ENCODE assay signal across 11 cellular contexts in genomic region chr10:15313844-15314243, GRCh38. TPM values are rescaled to one million over a fixed set of nuclear protein-coding genes. Genes with fewer than 3 reads are reported as not detected.
A peak's percentile ranks its signal among the peaks of the same experiment; 100 is the strongest.
DNase-seq lines count a peak whose midpoint lies in the region; ATAC-seq and TF ChIP-seq lines count a peak whose summit lies in the region.
"Had no signal": no experiment of that assay in that cellular context is flagged by ENCODE, and none has a peak within 500 bp of the region (broad histone marks: within the 10 kb centered on the region; RNA-seq: fewer than 3 reads in every experiment).

No MANE protein-coding gene starts in this region.

- no peak overlapping the region for H2BK5ac ChIP-seq in trophoblast cell (ENCODE audit: low read depth, low read length, poor library complexity)

- no peak overlapping the region for H4K8ac ChIP-seq in trophoblast cell (ENCODE audit: low read depth, low read length)

- H3K14ac ChIP-seq in trophoblast cell (ENCODE audit: low read length), result no peak overlapping the region

- no peak overlapping the region for H3K4me3 ChIP-seq in trophoblast cell (ENCODE audit: low read depth, low read length)

- DNase-seq in GF-D8 (lab: John Stamatoyannopoulos, UW) (peak; percentile 80), caudate nucleus (lab: John Stamatoyannopoulos, UW) (peak in 49 of 61 donors; percentile 14 to 74 (median 41)), hypothalamus (lab: John Stamatoyannopoulos, UW) (peak in 33 of 51 donors; percentile 12 to 81 (median 48)), trophoblast cell (no peak), germinal center (ENCODE audit: low spot score) (no peak), GM10266 (ENCODE audit: extremely low spot score) (no peak), NCI-H187 treated with DMSO at 0.1 percent for 48 hours (lab: John Stamatoyannopoulos, UW) (no peak)
- DNase-seq: activated CD8-positive, alpha-beta T cell treated with anti-CD3 and anti-CD28 coated beads for 36 hours; NCI-H1105 treated with DMSO at 0.1 percent for 48 hours; stimulated activated CD4-positive, alpha-beta T cell treated with anti-CD3 and anti-CD28 coated beads, Interleukin-12 subunit alpha, Interleukin-12 subunit beta, amount 100 ng/mL, for 4 hours had no signal

- peak overlapping the region; percentile 73 for H3K27ac ChIP-seq in caudate nucleus (ENCODE audit: low read depth, low read length)
- no peak overlapping the region for H3K27ac ChIP-seq in trophoblast cell (ENCODE audit: low read depth, low read length)

- H3K9ac ChIP-seq in trophoblast cell (ENCODE audit: low read length), result no peak overlapping the region

- H2AFZ ChIP-seq in trophoblast cell (ENCODE audit: insufficient read depth, low read length, poor library complexity), result no peak overlapping the region

- no peaks in the 10 kb centered on the region for H3K36me3 ChIP-seq in trophoblast cell (ENCODE audit: control insufficient read depth in 1 of 2, insufficient read depth in 2 of 2, low read length in 2 of 2)

- no peaks in the 10 kb centered on the region for H3K79me2 ChIP-seq in trophoblast cell (ENCODE audit: control insufficient read depth, insufficient read depth, low read length, poor library complexity)

- no peak overlapping the region for H3K4ac ChIP-seq in trophoblast cell (ENCODE audit: low read depth, low read length)

- H3K18ac ChIP-seq in trophoblast cell (ENCODE audit: low read length), result no peak overlapping the region

- H3K23ac ChIP-seq in trophoblast cell (ENCODE audit: low read length), result no peak overlapping the region

- H2BK120ac ChIP-seq in trophoblast cell (ENCODE audit: insufficient read depth, low read length, poor library complexity), result no peak overlapping the region

- H4K12ac ChIP-seq in trophoblast cell (ENCODE audit: low read depth, low read length), result no peak overlapping the region

- H3K27me3 ChIP-seq in trophoblast cell (ENCODE audit: insufficient read depth, low read length), result no peaks in the 10 kb centered on the region

- ATAC-seq in HG02885 (IDR thresholded peaks at IDR 0.05; ENCODE audit: poor library complexity, unreplicated experiment), result no peak
- ATAC-seq: activated CD8-positive, alpha-beta T cell treated with anti-CD3 and anti-CD28 coated beads for 36 hours had no signal

- no peak overlapping the region for H4K91ac ChIP-seq in trophoblast cell (ENCODE audit: low read depth, low read length)

- peaks cover 13 to 18% of the 10 kb centered on the region in 2 experiments for H3K4me1 ChIP-seq in trophoblast cell (ENCODE audit: control insufficient read depth in 1 of 2, insufficient read depth in 2 of 2, low read length in 2 of 2)

- H3K79me1 ChIP-seq in trophoblast cell (ENCODE audit: low read length), result no peaks in the 10 kb centered on the region

- peak overlapping the region; percentile 31 for H3K4me2 ChIP-seq in trophoblast cell (ENCODE audit: low read length)

- no peaks in the 10 kb centered on the region for H3K9me3 ChIP-seq in trophoblast cell (ENCODE audit: insufficient read depth, low read depth, low read length)

- WGBS in trophoblast cell (ENCODE audit: extremely low coverage, insufficient coverage, insufficient read length), result no CpG with 5 or more reads among the region's 13 CpGs

- no peak overlapping the region for H2AK5ac ChIP-seq in trophoblast cell (ENCODE audit: low read length)

- H2BK12ac ChIP-seq in trophoblast cell (ENCODE audit: low read length), result no peak overlapping the region

- no peak for TF ChIP-seq CTCF in GM10266 (IDR thresholded peaks at IDR 0.05; ENCODE audit: control insufficient read depth, insufficient read depth, low read depth, missing control alignments)

RNA-seq across cellular contexts. Expression of gene FAM171A1, which starts 57.2 kb away (rescaled TPM):
- polyA plus RNA-seq in trophoblast cell (2013), result 31.2 and 31.3 TPM in 2 replicates

Comparison
In these comparisons a context has a peak if more than half of its experiments do, and no peak if none do; other contexts are left out.
1. DNase-seq: peak in GF-D8 (single experiment), caudate nucleus (49 of 61) and hypothalamus (33 of 51); none in trophoblast cell (0 of 2), germinal center (single experiment), GM10266 (single experiment) and NCI-H187 treated with DMSO at 0.1 percent for 48 hours (single experiment).